In the genomic region with DNA sequence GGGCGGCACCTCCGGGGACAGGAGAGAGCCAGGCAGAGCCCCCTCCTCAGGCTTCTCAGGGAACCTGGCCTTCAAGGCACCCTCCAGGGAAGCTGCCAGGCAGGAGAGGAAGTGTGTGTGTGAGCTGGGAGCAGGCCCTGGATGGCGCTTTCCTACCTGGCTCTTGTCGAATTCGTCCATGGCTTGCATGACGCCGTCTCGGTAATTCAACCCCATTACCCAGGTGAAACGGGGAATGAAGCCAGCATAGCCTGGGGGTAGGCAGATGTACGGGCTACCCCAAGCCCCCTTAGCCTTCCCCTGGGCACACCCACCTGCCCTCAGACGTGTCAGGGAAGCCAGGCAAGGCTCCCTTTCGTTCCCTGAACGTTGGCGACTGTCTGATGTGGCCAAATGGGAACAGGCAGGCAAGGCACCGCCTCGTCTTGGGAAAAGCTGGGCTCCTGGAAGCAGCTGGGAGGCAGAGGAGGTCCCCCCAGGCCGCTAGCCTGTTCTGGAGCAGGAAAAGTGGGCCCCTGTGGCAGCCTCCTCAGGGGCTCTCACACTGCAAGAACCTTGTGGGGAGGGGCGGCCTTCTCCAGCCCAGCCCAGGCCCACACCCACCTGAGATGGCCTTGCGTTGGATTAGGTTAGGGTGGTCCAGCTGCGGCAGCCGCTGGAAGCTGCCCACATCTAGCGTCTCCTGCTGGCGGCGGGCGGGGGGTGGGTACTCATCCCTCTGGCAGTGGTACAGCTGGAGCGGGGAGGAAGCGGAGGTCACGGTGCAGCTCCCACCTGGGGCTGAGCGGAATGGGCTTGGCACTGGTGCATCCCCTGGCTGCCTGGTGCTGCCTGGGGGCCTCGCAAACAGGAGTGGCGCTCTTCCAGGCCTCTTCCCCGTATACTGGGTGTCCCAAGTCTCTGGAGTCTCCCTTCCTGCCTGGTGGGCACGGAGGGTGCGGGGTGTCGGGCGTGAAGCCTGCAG, we compare ENCODE assay signal across 15 cellular contexts. TPM values are rescaled to one million over a fixed set of nuclear protein-coding genes. Genes with fewer than 3 reads are reported as not detected.
DNase-seq lines count a peak whose midpoint lies in the region; ATAC-seq, FAIRE-seq and TF ChIP-seq lines count a peak whose summit lies in the region.
"Had no signal": no experiment of that assay in that cellular context is flagged by ENCODE, and none has a peak within 500 bp of the region (broad histone marks: within the 10 kb centered on the region; RNA-seq: fewer than 3 reads in every experiment).

No MANE protein-coding gene starts in this region.

- H3K14ac ChIP-seq in trophoblast cell (ENCODE audit: low read length): no peak overlapping the region

- no peak overlapping the region for H2BK120ac ChIP-seq in trophoblast cell (ENCODE audit: insufficient read depth, low read length, poor library complexity)

- peaks cover 8% of the 10 kb centered on the region for H3K79me1 ChIP-seq in trophoblast cell (ENCODE audit: low read length)

- 84% methylated on average over 29 of the region's 36 CpGs for whole genome bisulfite sequencing in K562 (ENCODE audit: insufficient coverage, low coverage, missing lambda C conversion rate)
- WGBS in trophoblast cell (ENCODE audit: extremely low coverage, insufficient coverage, insufficient read length): no CpG with 5 or more reads among the region's 36 CpGs

- H4K91ac ChIP-seq in trophoblast cell (ENCODE audit: low read depth, low read length): no peak overlapping the region

- H4K8ac ChIP-seq in trophoblast cell (ENCODE audit: low read depth, low read length): no peak overlapping the region

- BruUV-seq in K562 (replicated peaks; lab: Mats Ljungman, UMichigan): no TSS peak

- H3K79me2 ChIP-seq in K562 (ENCODE audit: control insufficient read depth, insufficient read depth, low read length): peaks cover 38% of the 10 kb centered on the region
- peaks cover 14% of the 10 kb centered on the region for H3K79me2 ChIP-seq in trophoblast cell (ENCODE audit: control insufficient read depth, insufficient read depth, low read length, poor library complexity)

- TF ChIP-seq EP300 in K562 (IDR thresholded peaks at IDR 0.05; ENCODE audit: low read length): no peak

- intact Hi-C loops in K562 (cut with micrococcal nuclease): loop anchor here (5.0 to 10.0 kb wide), 2 partner anchors 58 to 460 kb away; a partner anchor contains a TSS

- H3K4ac ChIP-seq in trophoblast cell (ENCODE audit: low read depth, low read length): no peak overlapping the region

- TF ChIP-seq POLR2A in K562 (conservative IDR thresholded peaks at IDR 0.05): no peak

- H2AK5ac ChIP-seq in trophoblast cell (ENCODE audit: low read length): no peak overlapping the region

- DNase-seq in NCI-H2196 (lab: John Stamatoyannopoulos, UW; ENCODE audit: unreplicated experiment): peak; percentile 23
- no peak for DNase-seq in NCI-H2196 treated with DMSO at 0.1 percent for 48 hours (lab: John Stamatoyannopoulos, UW; ENCODE audit: unreplicated experiment)
- DNase-seq in NCI-H2107 treated with DMSO at 0.1 percent for 48 hours (lab: John Stamatoyannopoulos, UW; ENCODE audit: unreplicated experiment): peak; percentile 57
- peak in 1 of 4 experiments; percentile 10 for DNase-seq in K562 (ENCODE audit: extremely low read depth in 1 of 4, low spot score in 3 of 4)
- peak; percentile 55 to 69 for DNase-seq in trophoblast cell
- DNase-seq in islet precursor cell: no peak
- no peak for DNase-seq in GM19240 (ENCODE audit: insufficient read length, low spot score)
- DNase-seq: lower lobe of right lung had no signal

- in situ Hi-C loops in K562 (cut with MboI): loop anchor here (25.0 kb wide), 1 partner anchor 457 kb away; a partner anchor contains a TSS

- H3K9me1 ChIP-seq in K562 (ENCODE audit: control insufficient read depth, insufficient read depth, low read length): peaks cover 4% of the 10 kb centered on the region

- H3K4me2 ChIP-seq in K562 (ENCODE audit: insufficient read depth, low read length) (no peak overlapping the region; the same call in 1 of the 2 replicates), trophoblast cell (ENCODE audit: low read length) (no peak overlapping the region)

- POLR2A ChIA-PET in K562 (lab: Yijun Ruan, JAX): interaction anchor here (0.6 to 6.5 kb wide), 8 partner anchors 9 to 484 kb away, joined by 3 to 221 read pairs (median 4); a partner anchor contains a TSS

- no peak for TF ChIP-seq CTCF in K562 (IDR thresholded peaks at IDR 0.05 in 2 of 3, conservative IDR thresholded peaks at IDR 0.05 in 1 of 3; ENCODE audit: insufficient read depth in 2 of 3, low read depth in 1 of 3, low read length in 3 of 3)

- CTCF ChIA-PET in K562 (lab: Yijun Ruan, JAX; ENCODE audit: low intra/inter-chr PET ratio): no interaction called here

- H3K18ac ChIP-seq in trophoblast cell (ENCODE audit: low read length): no peak overlapping the region

- H3K9me3 ChIP-seq in K562 (replicated peaks; ENCODE audit: control insufficient read depth, insufficient read depth, low read depth, low read length): no peaks in the 10 kb centered on the region
- peaks cover 3% of the 10 kb centered on the region for H3K9me3 ChIP-seq in trophoblast cell (ENCODE audit: insufficient read depth, low read depth, low read length)
- H3K9me3 ChIP-seq: lower lobe of right lung, prostate gland had no signal

- FAIRE-seq in K562 (lab: Jason Lieb, UNC): peak; percentile 37
- FAIRE-seq: G401.6 had no signal

- H3K27me3 ChIP-seq in K562 (ENCODE audit: control insufficient read depth in 2 of 2, insufficient read depth in 2 of 2, low read length in 2 of 2) (no peaks in the 10 kb centered on the region), trophoblast cell (ENCODE audit: insufficient read depth, low read length) (no peaks in the 10 kb centered on the region)

- no peak overlapping the region for H2AFZ ChIP-seq in K562 (ENCODE audit: low read depth, low read length)
- H2AFZ ChIP-seq in trophoblast cell (ENCODE audit: insufficient read depth, low read length, poor library complexity): no peak overlapping the region

- no peak for TF ChIP-seq RAD21 in K562 (CRISPR knock-in tag; conservative IDR thresholded peaks at IDR 0.05 in 1 of 2, IDR thresholded peaks at IDR 0.05 in 1 of 2)

- no peak overlapping the region for H3K23ac ChIP-seq in trophoblast cell (ENCODE audit: low read length)

- H3K4me3 ChIP-seq in K562 (no peak overlapping the region), trophoblast cell (ENCODE audit: low read depth, low read length) (no peak overlapping the region)
- H3K4me3 ChIP-seq: lower lobe of right lung, prostate gland had no signal

- H4K12ac ChIP-seq in trophoblast cell (ENCODE audit: low read depth, low read length): no peak overlapping the region

- no peak for ATAC-seq in K562
- ATAC-seq in HG02571 (IDR thresholded peaks at IDR 0.05; ENCODE audit: unreplicated experiment): no peak
- ATAC-seq: lower lobe of right lung had no signal

- H3K36me3 ChIP-seq in K562 (ENCODE audit: control insufficient read depth, insufficient read depth, low read length) (peaks cover 26% of the 10 kb centered on the region), trophoblast cell (ENCODE audit: control insufficient read depth in 1 of 2, insufficient read depth in 2 of 2, low read length in 2 of 2) (peaks cover 22 to 24% of the 10 kb centered on the region in 2 experiments)

- H4K20me1 ChIP-seq in K562 (replicated peaks; ENCODE audit: control insufficient read depth, insufficient read depth, low read length): peaks cover 30% of the 10 kb centered on the region

- no peak overlapping the region for H2BK5ac ChIP-seq in trophoblast cell (ENCODE audit: low read depth, low read length, poor library complexity)

- H3K4me1 ChIP-seq in K562 (replicated peaks in 1 of 2; ENCODE audit: control insufficient read depth in 2 of 2, insufficient read depth in 2 of 2, low read length in 2 of 2) (peaks cover 18 to 70% of the 10 kb centered on the region in 2 experiments; a peak in 4 of 5 replicates), trophoblast cell (ENCODE audit: control insufficient read depth in 1 of 2, insufficient read depth in 2 of 2, low read length in 2 of 2) (peaks cover 12 to 19% of the 10 kb centered on the region in 2 experiments)

- peak overlapping the region; percentile 17 to 100; a peak in 3 of 4 replicates for H3K9ac ChIP-seq in K562 (ENCODE audit: insufficient read depth in 1 of 2, low read depth in 2 of 2, low read length in 2 of 2)
- no peak overlapping the region for H3K9ac ChIP-seq in trophoblast cell (ENCODE audit: low read length)

- H3K27ac ChIP-seq in K562 (ENCODE audit: extremely low read depth, low read depth, low read length) (no peak overlapping the region), trophoblast cell (ENCODE audit: low read depth, low read length) (no peak overlapping the region)
- H3K27ac ChIP-seq: lower lobe of right lung, prostate gland had no signal

- H2BK12ac ChIP-seq in trophoblast cell (ENCODE audit: low read length): no peak overlapping the region

RNA-seq across cellular contexts. Expression of a gene that starts 3.7 kb away (rescaled TPM):
- 122 and 317 TPM in 2 replicates for total RNA-seq in K562 (2011; cell fraction: chromatin; rRNA removed; ENCODE audit: low replicate concordance)
- 269 and 300 TPM in 2 replicates for total RNA-seq in K562 (2011; cell fraction: nucleolus; rRNA removed)
- 142 and 195 TPM in 2 replicates for total RNA-seq in K562 (2011; cell fraction: nucleoplasm; rRNA removed)
- total RNA-seq in K562 (2014; rRNA removed) (264 and 325 TPM in 2 replicates), K562 (2014; rRNA removed; fragmentation: Illumina TruSeq; extraction: Trizol) (86.3 and 117 TPM in 2 replicates), K562 (2015; rRNA removed; fragmentation: Illumina TruSeq; extraction: Trizol) (287 and 291 TPM in 2 replicates), K562 (2021) (425 and 437 TPM in 2 replicates)
- polyA plus RNA-seq in K562 (2011; rRNA removed) (268 and 271 TPM in 2 replicates), K562 (2014; fragmentation: Illumina TruSeq; extraction: Trizol) (393 and 490 TPM in 2 replicates), K562 (2014; fragmentation: Nextera tagmentation; extraction: Ambion mirVana) (10 to 100 TPM; 24.1 to 51.3 TPM), K562 (2014; rRNA removed) (426 and 443 TPM in 2 replicates)
- polyA plus RNA-seq in K562 (2011; cell fraction: cytosol; rRNA removed): 337 and 660 TPM in 2 replicates
- polyA plus RNA-seq in K562 (2011; cell fraction: nucleus; rRNA removed): 333 and 371 TPM in 2 replicates
- 429 and 432 TPM in 2 replicates for polyA plus RNA-seq in K562 (2012)
- 130 and 204 TPM in 2 replicates for polyA minus RNA-seq in K562 (2011; rRNA and poly(A)+ RNA removed)
- 222 and 247 TPM in 2 replicates for polyA minus RNA-seq in K562 (2011; cell fraction: cytosol; rRNA and poly(A)+ RNA removed)
- polyA minus RNA-seq in K562 (2011; cell fraction: nucleus; rRNA and poly(A)+ RNA removed): 108 and 161 TPM in 2 replicates
- polyA plus RNA-seq in trophoblast cell (2013): 432 and 443 TPM in 2 replicates

RNA-seq across cellular contexts. Expression of a gene that starts 6.3 kb away (rescaled TPM):
- total RNA-seq in K562 (2011; cell fraction: chromatin; rRNA removed; ENCODE audit: low replicate concordance): not detected in 2 replicates
- not detected in 2 replicates for total RNA-seq in K562 (2011; cell fraction: nucleolus; rRNA removed)
- total RNA-seq in K562 (2011; cell fraction: nucleoplasm; rRNA removed): not detected in 2 replicates
- total RNA-seq in K562 (2014; rRNA removed) (not detected in 2 replicates), K562 (2014; rRNA removed; fragmentation: Illumina TruSeq; extraction: Trizol) (not detected in 2 replicates), K562 (2015; rRNA removed; fragmentation: Illumina TruSeq; extraction: Trizol) (not detected in 2 replicates), K562 (2021) (not detected in 2 replicates)
- polyA plus RNA-seq in K562 (2011; rRNA removed) (not detected in 2 replicates), K562 (2014; fragmentation: Illumina TruSeq; extraction: Trizol) (not detected in 2 replicates), K562 (2014; fragmentation: Nextera tagmentation; extraction: Ambion mirVana) (not detected), K562 (2014; rRNA removed) (not detected in 2 replicates)
- not detected in 2 replicates for polyA plus RNA-seq in K562 (2011; cell fraction: cytosol; rRNA removed)
- not detected in 2 replicates for polyA plus RNA-seq in K562 (2011; cell fraction: nucleus; rRNA removed)
- polyA plus RNA-seq in K562 (2012): 1.4 TPM in 2 replicates
- polyA minus RNA-seq in K562 (2011; rRNA and poly(A)+ RNA removed): not detected in 2 replicates
- not detected in 2 replicates for polyA minus RNA-seq in K562 (2011; cell fraction: cytosol; rRNA and poly(A)+ RNA removed)
- polyA minus RNA-seq in K562 (2011; cell fraction: nucleus; rRNA and poly(A)+ RNA removed): 0.44 TPM in 1 of 2 replicates, not detected in the other
- polyA plus RNA-seq in trophoblast cell (2013): not detected in 2 replicates
- total RNA-seq: cerebellum, fibroblast of villous mesenchyme, MCF 10A, ureter had no signal

RNA-seq across cellular contexts. Expression of a gene that starts 10.4 kb away (rescaled TPM):
- 20.6 and 61.7 TPM in 2 replicates for total RNA-seq in K562 (2011; cell fraction: chromatin; rRNA removed; ENCODE audit: low replicate concordance)
- total RNA-seq in K562 (2011; cell fraction: nucleolus; rRNA removed): 48.5 and 57.8 TPM in 2 replicates
- total RNA-seq in K562 (2011; cell fraction: nucleoplasm; rRNA removed): 24.1 and 26.4 TPM in 2 replicates
- 50.0 and 57.8 TPM in 2 replicates for total RNA-seq in K562 (2014; rRNA removed)
- 13.8 and 17.6 TPM in 2 replicates for total RNA-seq in K562 (2014; rRNA removed; fragmentation: Illumina TruSeq; extraction: Trizol)
- 29.7 and 30.5 TPM in 2 replicates for total RNA-seq in K562 (2015; rRNA removed; fragmentation: Illumina TruSeq; extraction: Trizol)
- total RNA-seq in K562 (2021): 81.2 and 84.0 TPM in 2 replicates
- polyA plus RNA-seq in K562 (2011; rRNA removed): 38.3 and 49.6 TPM in 2 replicates
- polyA plus RNA-seq in K562 (2011; cell fraction: cytosol; rRNA removed): 51.9 and 81.6 TPM in 2 replicates
- polyA plus RNA-seq in K562 (2011; cell fraction: nucleus; rRNA removed): 55.4 and 66.0 TPM in 2 replicates
- polyA plus RNA-seq in K562 (2012): 61.8 and 81.8 TPM in 2 replicates
- 28.4 and 52.9 TPM in 2 replicates for polyA plus RNA-seq in K562 (2014; fragmentation: Illumina TruSeq; extraction: Trizol)
- under 1 TPM; 0.24 to 0.49 TPM for polyA plus RNA-seq in K562 (2014; fragmentation: Nextera tagmentation; extraction: Ambion mirVana)
- 56.2 and 57.1 TPM in 2 replicates for polyA plus RNA-seq in K562 (2014; rRNA removed)
- polyA minus RNA-seq in K562 (2011; rRNA and poly(A)+ RNA removed): 22.0 and 33.8 TPM in 2 replicates
- polyA minus RNA-seq in K562 (2011; cell fraction: cytosol; rRNA and poly(A)+ RNA removed): 41.6 and 47.4 TPM in 2 replicates
- polyA minus RNA-seq in K562 (2011; cell fraction: nucleus; rRNA and poly(A)+ RNA removed): 11.4 and 18.9 TPM in 2 replicates
- polyA plus RNA-seq in trophoblast cell (2013): 33.0 and 34.2 TPM in 2 replicates

RNA-seq across cellular contexts. Expression of a gene that starts 14.1 kb away (rescaled TPM):
- total RNA-seq in K562 (2011; cell fraction: chromatin; rRNA removed; ENCODE audit: low replicate concordance): not detected in 2 replicates
- total RNA-seq in K562 (2011; cell fraction: nucleolus; rRNA removed): not detected in 2 replicates
- total RNA-seq in K562 (2011; cell fraction: nucleoplasm; rRNA removed): not detected in 2 replicates
- not detected in 2 replicates for total RNA-seq in K562 (2014; rRNA removed)
- total RNA-seq in K562 (2014; rRNA removed; fragmentation: Illumina TruSeq; extraction: Trizol): not detected in 2 replicates
- total RNA-seq in K562 (2015; rRNA removed; fragmentation: Illumina TruSeq; extraction: Trizol): not detected in 2 replicates
- not detected in 2 replicates for total RNA-seq in K562 (2021)
- polyA plus RNA-seq in K562 (2011; rRNA removed): not detected in 2 replicates
- 0.03 TPM in 1 of 2 replicates, not detected in the other for polyA plus RNA-seq in K562 (2011; cell fraction: cytosol; rRNA removed)
- not detected in 2 replicates for polyA plus RNA-seq in K562 (2011; cell fraction: nucleus; rRNA removed)
- polyA plus RNA-seq in K562 (2012): 0.09 and 0.21 TPM in 2 replicates
- not detected in 2 replicates for polyA plus RNA-seq in K562 (2014; fragmentation: Illumina TruSeq; extraction: Trizol)
- polyA plus RNA-seq in K562 (2014; fragmentation: Nextera tagmentation; extraction: Ambion mirVana): not detected
- polyA plus RNA-seq in K562 (2014; rRNA removed): not detected in 2 replicates
- polyA minus RNA-seq in K562 (2011; rRNA and poly(A)+ RNA removed): not detected in 2 replicates
- not detected in 2 replicates for polyA minus RNA-seq in K562 (2011; cell fraction: cytosol; rRNA and poly(A)+ RNA removed)
- not detected in 2 replicates for polyA minus RNA-seq in K562 (2011; cell fraction: nucleus; rRNA and poly(A)+ RNA removed)
- polyA plus RNA-seq in trophoblast cell (2013): not detected in 2 replicates
- total RNA-seq: cerebellum, fibroblast of villous mesenchyme, lower lobe of right lung, MCF 10A, ureter had no signal

RNA-seq across cellular contexts. Expression of a gene that starts 17.5 kb away (rescaled TPM):
- total RNA-seq in K562 (2011; cell fraction: chromatin; rRNA removed; ENCODE audit: low replicate concordance): 0.25 TPM in 1 of 2 replicates, not detected in the other
- 0.17 and 0.26 TPM in 2 replicates for total RNA-seq in K562 (2011; cell fraction: nucleolus; rRNA removed)
- total RNA-seq in K562 (2011; cell fraction: nucleoplasm; rRNA removed): not detected in 2 replicates
- total RNA-seq in K562 (2014; rRNA removed) (0.16 TPM in 1 of 2 replicates, not detected in the other), K562 (2014; rRNA removed; fragmentation: Illumina TruSeq; extraction: Trizol) (not detected in 2 replicates), K562 (2015; rRNA removed; fragmentation: Illumina TruSeq; extraction: Trizol) (not detected in 2 replicates), K562 (2021) (not detected in 2 replicates)
- polyA plus RNA-seq in K562 (2011; rRNA removed) (0.04 TPM in 1 of 2 replicates, not detected in the other), K562 (2014; fragmentation: Illumina TruSeq; extraction: Trizol) (not detected in 2 replicates), K562 (2014; fragmentation: Nextera tagmentation; extraction: Ambion mirVana) (not detected), K562 (2014; rRNA removed) (not detected in 2 replicates)
- 0.18 TPM in 1 of 2 replicates, not detected in the other for polyA plus RNA-seq in K562 (2011; cell fraction: cytosol; rRNA removed)
- 0.10 and 0.16 TPM in 2 replicates for polyA plus RNA-seq in K562 (2011; cell fraction: nucleus; rRNA removed)
- polyA plus RNA-seq in K562 (2012): 0.25 and 0.58 TPM in 2 replicates
- not detected in 2 replicates for polyA minus RNA-seq in K562 (2011; rRNA and poly(A)+ RNA removed)
- polyA minus RNA-seq in K562 (2011; cell fraction: cytosol; rRNA and poly(A)+ RNA removed): not detected in 2 replicates
- not detected in 2 replicates for polyA minus RNA-seq in K562 (2011; cell fraction: nucleus; rRNA and poly(A)+ RNA removed)
- 0.06 TPM in 1 of 2 replicates, not detected in the other for polyA plus RNA-seq in trophoblast cell (2013)
- total RNA-seq: cerebellum, fibroblast of villous mesenchyme, prostate gland had no signal

Comparison
In these comparisons a context has a peak if more than half of its experiments do, and no peak if none do; other contexts are left out.
1. DNase-seq: peak in NCI-H2196 (single experiment), NCI-H2107 treated with DMSO at 0.1 percent for 48 hours (single experiment) and trophoblast cell (2 of 2); none in NCI-H2196 treated with DMSO at 0.1 percent for 48 hours (single experiment), islet precursor cell (single experiment) and GM19240 (single experiment).